Comparison of ENCODE assay signal across 10 cellular contexts in the genomic region with DNA sequence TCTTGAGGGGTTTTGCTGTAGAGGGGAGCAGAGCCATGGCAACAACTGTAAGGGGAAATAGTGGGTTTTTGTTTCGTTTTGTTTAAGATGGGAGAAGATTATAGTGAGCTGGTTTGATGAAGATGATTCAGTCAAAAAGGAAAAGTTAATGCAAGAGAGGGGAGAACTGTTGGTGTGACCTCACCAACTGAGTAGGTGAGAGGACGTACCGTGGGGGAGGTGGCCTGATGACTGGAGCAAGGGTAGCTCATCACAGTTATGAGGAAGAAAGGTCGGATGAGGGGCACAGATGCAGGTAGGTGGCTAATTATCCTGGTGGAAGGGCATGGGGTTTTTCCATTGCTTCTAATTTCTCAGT. TPM values are rescaled to one million over a fixed set of nuclear protein-coding genes. Genes with fewer than 3 reads are reported as not detected.
DNase-seq lines count a peak whose midpoint lies in the region; ATAC-seq and TF ChIP-seq lines count a peak whose summit lies in the region.
"Had no signal": no experiment of that assay in that cellular context is flagged by ENCODE, and none has a peak within 500 bp of the region (broad histone marks: within the 10 kb centered on the region; RNA-seq: fewer than 3 reads in every experiment).

No MANE protein-coding gene starts in this region.

- H3K36me3 Mint-ChIP-seq in osteocyte (ENCODE audit: unreplicated experiment): no peaks in the 10 kb centered on the region

- peak; percentile 56 to 67 for DNase-seq in activated T-cell treated with anti-CD3 and anti-CD28 coated beads, Interleukin-2, amount 50 U/mL, for 48 hours
- DNase-seq in stimulated activated CD4-positive, alpha-beta T cell treated with anti-CD3 and anti-CD28 coated beads, Interleukin-2, amount 100 ng/mL, for 24 hours: peak; percentile 63 to 69
- DNase-seq in osteocyte (ENCODE audit: extremely low spot score, unreplicated experiment) (no peak), occipital lobe (lab: John Stamatoyannopoulos, UW) (no peak), NCI-H1417 treated with DMSO at 0.1 percent for 48 hours (lab: John Stamatoyannopoulos, UW) (no peak)
- DNase-seq: aorta, NCI-H345 had no signal

- H3K9me3 Mint-ChIP-seq in osteocyte (ENCODE audit: unreplicated experiment): no peaks in the 10 kb centered on the region

- H3K27ac Mint-ChIP-seq in osteocyte (ENCODE audit: unreplicated experiment): no peak overlapping the region

- TF ChIP-seq CTCF in osteocyte (IDR thresholded peaks at IDR 0.05): no peak

- ATAC-seq in GM21390 (IDR thresholded peaks at IDR 0.05; ENCODE audit: unreplicated experiment) (peak; percentile 36), HG03520 (IDR thresholded peaks at IDR 0.05; ENCODE audit: unreplicated experiment) (peak; percentile 19), GM19467 (IDR thresholded peaks at IDR 0.05; ENCODE audit: unreplicated experiment) (no peak)

- H3K4me3 Mint-ChIP-seq in osteocyte (ENCODE audit: unreplicated experiment): no peak overlapping the region

- H3K4me1 Mint-ChIP-seq in osteocyte (ENCODE audit: unreplicated experiment): peaks cover 30% of the 10 kb centered on the region

- no peaks in the 10 kb centered on the region for H3K27me3 Mint-ChIP-seq in osteocyte (ENCODE audit: unreplicated experiment)

RNA-seq across cellular contexts. Expression of a gene that starts 10.7 kb away (rescaled TPM):
- total RNA-seq in osteocyte (4.2 and 5.1 TPM in 2 replicates), occipital lobe (32.6 TPM)

Comparison
In these comparisons a context has a peak if more than half of its experiments do, and no peak if none do; other contexts are left out.
1. DNase-seq: peak in activated T-cell treated with anti-CD3 and anti-CD28 coated beads, Interleukin-2, amount 50 U/mL, for 48 hours (2 of 2) and stimulated activated CD4-positive, alpha-beta T cell treated with anti-CD3 and anti-CD28 coated beads, Interleukin-2, amount 100 ng/mL, for 24 hours (2 of 2); none in osteocyte (single experiment), occipital lobe (single experiment) and NCI-H1417 treated with DMSO at 0.1 percent for 48 hours (single experiment).